1 cellular context compared by ENCODE assay signal in the genomic region with DNA sequence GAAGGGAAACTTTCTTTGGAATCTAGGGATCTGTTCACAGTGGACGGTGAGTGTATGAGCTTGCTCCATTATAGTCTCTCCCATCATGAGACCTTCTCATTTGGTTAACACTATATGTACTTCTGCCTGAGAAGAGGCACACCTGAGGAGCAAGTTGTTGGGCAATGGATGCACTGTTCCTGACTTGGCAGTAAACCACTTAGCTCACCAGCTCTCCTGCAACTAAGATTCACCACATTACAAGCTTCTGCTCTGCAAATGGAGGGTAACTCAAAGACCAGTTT.
TF ChIP-seq lines count a peak whose summit lies in the region.

No MANE protein-coding gene starts in this region.

TF ChIP-seq in GM12878, 131 proteins besides CTCF, POLR2A, EP300 and RAD21 (continued from another document):
- TF ChIP-seq, protein P1, sequence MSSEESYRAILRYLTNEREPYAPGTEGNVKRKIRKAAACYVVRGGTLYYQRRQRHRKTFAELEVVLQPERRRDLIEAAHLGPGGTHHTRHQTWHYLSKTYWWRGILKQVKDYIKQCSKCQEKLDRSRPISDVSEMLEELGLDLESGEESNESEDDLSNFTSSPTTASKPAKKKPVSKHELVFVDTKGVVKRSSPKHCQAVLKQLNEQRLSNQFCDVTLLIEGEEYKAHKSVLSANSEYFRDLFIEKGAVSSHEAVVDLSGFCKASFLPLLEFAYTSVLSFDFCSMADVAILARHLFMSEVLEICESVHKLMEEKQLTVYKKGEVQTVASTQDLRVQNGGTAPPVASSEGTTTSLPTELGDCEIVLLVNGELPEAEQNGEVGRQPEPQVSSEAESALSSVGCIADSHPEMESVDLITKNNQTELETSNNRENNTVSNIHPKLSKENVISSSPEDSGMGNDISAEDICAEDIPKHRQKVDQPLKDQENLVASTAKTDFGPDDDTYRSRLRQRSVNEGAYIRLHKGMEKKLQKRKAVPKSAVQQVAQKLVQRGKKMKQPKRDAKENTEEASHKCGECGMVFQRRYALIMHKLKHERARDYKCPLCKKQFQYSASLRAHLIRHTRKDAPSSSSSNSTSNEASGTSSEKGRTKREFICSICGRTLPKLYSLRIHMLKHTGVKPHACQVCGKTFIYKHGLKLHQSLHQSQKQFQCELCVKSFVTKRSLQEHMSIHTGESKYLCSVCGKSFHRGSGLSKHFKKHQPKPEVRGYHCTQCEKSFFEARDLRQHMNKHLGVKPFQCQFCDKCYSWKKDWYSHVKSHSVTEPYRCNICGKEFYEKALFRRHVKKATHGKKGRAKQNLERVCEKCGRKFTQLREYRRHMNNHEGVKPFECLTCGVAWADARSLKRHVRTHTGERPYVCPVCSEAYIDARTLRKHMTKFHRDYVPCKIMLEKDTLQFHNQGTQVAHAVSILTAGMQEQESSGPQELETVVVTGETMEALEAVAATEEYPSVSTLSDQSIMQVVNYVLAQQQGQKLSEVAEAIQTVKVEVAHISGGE (CRISPR knock-in tag; IDR thresholded peaks at IDR 0.05), result no peak
- TF ChIP-seq BACH1 (IDR thresholded peaks at IDR 0.05; ENCODE audit: borderline replicate concordance), result no peak
- TF ChIP-seq CEBPB (IDR thresholded peaks at IDR 0.05; ENCODE audit: borderline replicate concordance in 1 of 2, low read depth in 2 of 2, low read length in 2 of 2), result 0 out of 4 replicates have a peak, but pooled peaks of 1 of the 2 experiments have one; percentile 7
